38 cellular contexts compared by ENCODE assay signal in genomic region chr15:82781349-82781748, GRCh38. TPM values are rescaled to one million over a fixed set of nuclear protein-coding genes. Genes with fewer than 3 reads are reported as not detected.
"Had no signal": no experiment of that assay in that cellular context is flagged by ENCODE, and none has a peak within 500 bp of the region (broad histone marks: within the 10 kb centered on the region; RNA-seq: fewer than 3 reads in every experiment).

No MANE protein-coding gene starts in this region.

- DNase-seq: Karpas-422, Kasumi-1, MG63, MM.1S, MV-4-11, NCI-H1048, NCI-H1092, NCI-H1092 treated with DMSO at 0.1 percent for 48 hours, NCI-H1105, NCI-H1105 treated with DMSO at 0.1 percent for 48 hours, NCI-H1417, NCI-H1417 treated with DMSO at 0.1 percent for 48 hours, NCI-H1436, NCI-H1436 treated with DMSO at 0.1 percent for 48 hours, NCI-H146, NCI-H1694, NCI-H1694 treated with DMSO at 0.1 percent for 48 hours, NCI-H187, NCI-H187 treated with DMSO at 0.1 percent for 48 hours, NCI-H1930, NCI-H2029, NCI-H2029 treated with DMSO at 0.1 percent for 48 hours, NCI-H2081, NCI-H2081 treated with DMSO at 0.1 percent for 48 hours, NCI-H2107, NCI-H2171, NCI-H2171 treated with DMSO at 0.1 percent for 48 hours, NCI-H2227 treated with DMSO at 0.1 percent for 48 hours, NCI-H226, NCI-H345, NCI-H446, NCI-H446 treated with DMSO at 0.1 percent for 48 hours, NCI-H510A had no signal

- H3K4me3 ChIP-seq: MG63 had no signal

- H3K27me3 ChIP-seq: MG63 had no signal

- H3K27ac ChIP-seq: KMS-11 had no signal

- H3K9me3 ChIP-seq: MG63 had no signal

- H3K36me3 ChIP-seq: MG63 had no signal

- H3K4me2 ChIP-seq: KMS-11 had no signal

- H3K9ac ChIP-seq: KMS-11 had no signal

RNA-seq across cellular contexts. Expression of gene FSD2, which starts 24.5 kb away (rescaled TPM):
- total RNA-seq: LHCN-M2, M059J, MCF 10A, NCI-H460 had no signal
